Comparison of ENCODE assay signal across 23 cellular contexts in genomic region chr1:16109571-16109970, GRCh38. TPM values are rescaled to one million over a fixed set of nuclear protein-coding genes. Genes with fewer than 3 reads are reported as not detected.
DNase-seq lines count a peak whose midpoint lies in the region; ATAC-seq, FAIRE-seq and TF ChIP-seq lines count a peak whose summit lies in the region.
"Had no signal": no experiment of that assay in that cellular context is flagged by ENCODE, and none has a peak within 500 bp of the region (broad histone marks: within the 10 kb centered on the region; RNA-seq: fewer than 3 reads in every experiment).

No MANE protein-coding gene starts in this region.

- no peak for ATAC-seq in GM18519 (IDR thresholded peaks at IDR 0.05; ENCODE audit: low FRiP score, unreplicated experiment)

- peaks cover 22% of the 10 kb centered on the region for H3K4me1 Mint-ChIP-seq in astrocyte (ENCODE audit: low read depth, unreplicated experiment)
- H3K4me1 Mint-ChIP-seq: CD8-positive, alpha-beta memory T cell had no signal

- no peaks in the 10 kb centered on the region for H3K27me3 Mint-ChIP-seq in astrocyte (ENCODE audit: low read depth, unreplicated experiment)

- 33% methylated on average over 1 of the region's 1 CpG; no CpG with 5 or more reads in 1 of the 2 donors for WGBS in tibial nerve, 2 donors

- H3K79me2 ChIP-seq in astrocyte (ENCODE audit: insufficient read depth, low read length): no peaks in the 10 kb centered on the region

- H3K4me3 ChIP-seq in astrocyte (ENCODE audit: insufficient read depth, low read depth, low read length) (no peak overlapping the region), tibial nerve (no peak overlapping the region)
- H3K4me3 ChIP-seq: MG63, SK-N-MC had no signal

- H3K4me1 ChIP-seq in astrocyte (ENCODE audit: insufficient read depth, low read length) (peaks cover 21% of the 10 kb centered on the region), tibial nerve (peaks cover 0 to 41% (median 19%) of the 10 kb centered on the region in 4 donors)

- no peak for FAIRE-seq in astrocyte (lab: Jason Lieb, UNC)
- FAIRE-seq: GM12891, H1, RCC 7860 had no signal

- H3K4me2 ChIP-seq in astrocyte (ENCODE audit: low read length): no peak overlapping the region

- DNase-seq in HCEC 1CT (peak; percentile 26), astrocyte (ENCODE audit: low read depth) (peak; percentile 12), islet precursor cell (peak; percentile 47), tibial nerve (ENCODE audit: low spot score in 2 of 2) (no peak), NCI-H82 treated with DMSO at 0.1 percent for 48 hours (lab: John Stamatoyannopoulos, UW; ENCODE audit: unreplicated experiment) (no peak), NCI-H1436 (lab: John Stamatoyannopoulos, UW) (no peak)
- DNase-seq: C1 segment of cervical spinal cord; CD8-positive, alpha-beta memory T cell; DMS53; EL; HFFc6; MG63; NCI-H1092; NCI-H146; NCI-H2029 treated with DMSO at 0.1 percent for 48 hours; NCI-H2171 treated with DMSO at 0.1 percent for 48 hours; SHP77 had no signal

- H3K36me3 ChIP-seq in astrocyte (ENCODE audit: insufficient read depth, low read length): no peaks in the 10 kb centered on the region
- no peaks in the 10 kb centered on the region for H3K36me3 ChIP-seq in tibial nerve
- H3K36me3 ChIP-seq: MG63 had no signal

- H3K9me3 ChIP-seq in astrocyte (ENCODE audit: insufficient read depth, low read depth, low read length) (no peaks in the 10 kb centered on the region), tibial nerve (peaks cover 0 to 15% (median 0%) of the 10 kb centered on the region in 4 donors)

- no peak overlapping the region for H3K9ac ChIP-seq in astrocyte (ENCODE audit: low read length)

- H3K9me3 Mint-ChIP-seq in astrocyte (ENCODE audit: unreplicated experiment): peaks cover 15% of the 10 kb centered on the region

- TF ChIP-seq POLR2A in tibial nerve (IDR thresholded peaks at IDR 0.05): no peak

- TF ChIP-seq CTCF in astrocyte (IDR thresholded peaks at IDR 0.05; ENCODE audit: insufficient read depth, low read depth, low read length) (no peak), tibial nerve (IDR thresholded peaks at IDR 0.05) (no peak)

- H3K27me3 ChIP-seq in astrocyte (ENCODE audit: insufficient read depth, low read length) (no peaks in the 10 kb centered on the region), tibial nerve (no peaks in the 10 kb centered on the region)
- H3K27me3 ChIP-seq: MG63 had no signal

- H3K27ac Mint-ChIP-seq in astrocyte (ENCODE audit: unreplicated experiment): no peak overlapping the region
- H3K27ac Mint-ChIP-seq: CD8-positive, alpha-beta memory T cell; HFFc6 had no signal

- TF ChIP-seq EP300 in tibial nerve (IDR thresholded peaks at IDR 0.05): no peak

- H3K4me3 Mint-ChIP-seq in astrocyte (ENCODE audit: unreplicated experiment): no peak overlapping the region
- H3K4me3 Mint-ChIP-seq: CD8-positive, alpha-beta memory T cell; HFFc6 had no signal

- H2AFZ ChIP-seq in astrocyte (ENCODE audit: low read depth, low read length): no peak overlapping the region

- no peaks in the 10 kb centered on the region for H4K20me1 ChIP-seq in astrocyte (ENCODE audit: insufficient read depth, low read length)

- peaks cover 2% of the 10 kb centered on the region for H3K36me3 Mint-ChIP-seq in astrocyte (ENCODE audit: low read depth, unreplicated experiment)

- H3K27ac ChIP-seq in astrocyte (ENCODE audit: low read depth, low read length): no peak overlapping the region
- H3K27ac ChIP-seq in tibial nerve: peak overlapping the region in 3 of 4 donors; percentile 0 to 81 (median 7)
- H3K27ac ChIP-seq: SK-N-MC had no signal

RNA-seq across cellular contexts. Expression of gene FAM131C, which starts 36.1 kb away (rescaled TPM):
- total RNA-seq in astrocyte (0.11 and 0.38 TPM in 2 replicates), tibial nerve (not detected)
- total RNA-seq: OCI-LY7 had no signal

RNA-seq across cellular contexts. Expression of gene EPHA2, which starts 46.3 kb away (rescaled TPM):
- total RNA-seq in astrocyte (117 and 140 TPM in 2 replicates), tibial nerve (10 to 100 TPM; 30.0 to 66.9 (median 35.9) TPM)
- total RNA-seq: CD8-positive, alpha-beta memory T cell had no signal

Comparison
In these comparisons a context has a peak if more than half of its experiments do, and no peak if none do; other contexts are left out.
1. DNase-seq: peak in HCEC 1CT (single experiment), astrocyte (single experiment) and islet precursor cell (single experiment); none in tibial nerve (0 of 2), NCI-H82 treated with DMSO at 0.1 percent for 48 hours (single experiment) and NCI-H1436 (single experiment).